8 cellular contexts compared by ENCODE assay signal in genomic region chr20:24773751-24774201, GRCh38.
DNase-seq lines count a peak whose midpoint lies in the region; ATAC-seq and FAIRE-seq lines count a peak whose summit lies in the region.

No MANE protein-coding gene starts in this region.

- peaks cover 50% of the 10 kb centered on the region for H3K27me3 Mint-ChIP-seq in activated CD8-positive, alpha-beta memory T cell treated with anti-CD3 and anti-CD28 coated beads, Interleukin-2, amount 10 ng/mL, durations not matched to agents 7 days and 5 days

- peak; percentile 85 to 88 for ATAC-seq in activated CD4-positive, CD25-positive, alpha-beta regulatory T cell treated with anti-CD3 and anti-CD28 coated beads, Interleukin-2, amount 50 U/mL, for 24 hours
- peak; percentile 80 for ATAC-seq in HG02938 (IDR thresholded peaks at IDR 0.05; ENCODE audit: unreplicated experiment)
- peak; percentile 84 for ATAC-seq in activated CD8-positive, alpha-beta memory T cell treated with anti-CD3 and anti-CD28 coated beads, Interleukin-2, amount 10 ng/mL, durations not matched to agents 7 days and 5 days

- no peak for FAIRE-seq in frontal cortex (lab: Jason Lieb, UNC)

- H3K27ac Mint-ChIP-seq in activated CD8-positive, alpha-beta memory T cell treated with anti-CD3 and anti-CD28 coated beads, Interleukin-2, amount 10 ng/mL, durations not matched to agents 7 days and 5 days: peak overlapping the region; percentile 20

- H3K36me3 Mint-ChIP-seq in activated CD8-positive, alpha-beta memory T cell treated with anti-CD3 and anti-CD28 coated beads, Interleukin-2, amount 10 ng/mL, durations not matched to agents 7 days and 5 days: peaks cover 7% of the 10 kb centered on the region

- H3K9me3 Mint-ChIP-seq in activated CD8-positive, alpha-beta memory T cell treated with anti-CD3 and anti-CD28 coated beads, Interleukin-2, amount 10 ng/mL, durations not matched to agents 7 days and 5 days (ENCODE audit: low read depth): peaks cover 2% of the 10 kb centered on the region

- H3K4me3 Mint-ChIP-seq in activated CD8-positive, alpha-beta memory T cell treated with anti-CD3 and anti-CD28 coated beads, Interleukin-2, amount 10 ng/mL, durations not matched to agents 7 days and 5 days: no peak overlapping the region

- CTCF ChIA-PET in activated CD8-positive, alpha-beta memory T cell treated with anti-CD3 and anti-CD28 coated beads, Interleukin-2, amount 10 ng/mL, durations not matched to agents 7 days and 5 days (lab: Charles Lee): no interaction called here

- no peak for DNase-seq in activated CD4-positive, CD25-positive, alpha-beta regulatory T cell (lab: John Stamatoyannopoulos, UW)
- DNase-seq in activated CD8-positive, alpha-beta memory T cell treated with anti-CD3 and anti-CD28 coated beads, Interleukin-2, amount 10 ng/mL, durations not matched to agents 7 days and 5 days: peak; percentile 60
- DNase-seq in smooth muscle cell of the brain vasculature (ENCODE audit: low read depth, low spot score) (peak; percentile 69), occipital lobe (lab: John Stamatoyannopoulos, UW) (no peak), frontal cortex (ENCODE audit: low spot score in 2 of 2) (no peak)
- no peak for DNase-seq in effector CD4-positive, alpha-beta T cell

- H3K4me1 Mint-ChIP-seq in activated CD8-positive, alpha-beta memory T cell treated with anti-CD3 and anti-CD28 coated beads, Interleukin-2, amount 10 ng/mL, durations not matched to agents 7 days and 5 days: peaks cover 25% of the 10 kb centered on the region

Comparison
In these comparisons a context has a peak if more than half of its experiments do, and no peak if none do; other contexts are left out.
1. DNase-seq: peak in activated CD8-positive, alpha-beta memory T cell treated with anti-CD3 and anti-CD28 coated beads, Interleukin-2, amount 10 ng/mL, durations not matched to agents 7 days and 5 days (single experiment) and smooth muscle cell of the brain vasculature (single experiment); none in activated CD4-positive, CD25-positive, alpha-beta regulatory T cell (0 of 4), occipital lobe (single experiment), frontal cortex (0 of 2) and effector CD4-positive, alpha-beta T cell (single experiment).
2. Peak in every context shown above with its lines, with median percentiles within 50 percentile points of each other: ATAC-seq.